Comparison of ENCODE assay signal across 1 cellular context in the genomic region with DNA sequence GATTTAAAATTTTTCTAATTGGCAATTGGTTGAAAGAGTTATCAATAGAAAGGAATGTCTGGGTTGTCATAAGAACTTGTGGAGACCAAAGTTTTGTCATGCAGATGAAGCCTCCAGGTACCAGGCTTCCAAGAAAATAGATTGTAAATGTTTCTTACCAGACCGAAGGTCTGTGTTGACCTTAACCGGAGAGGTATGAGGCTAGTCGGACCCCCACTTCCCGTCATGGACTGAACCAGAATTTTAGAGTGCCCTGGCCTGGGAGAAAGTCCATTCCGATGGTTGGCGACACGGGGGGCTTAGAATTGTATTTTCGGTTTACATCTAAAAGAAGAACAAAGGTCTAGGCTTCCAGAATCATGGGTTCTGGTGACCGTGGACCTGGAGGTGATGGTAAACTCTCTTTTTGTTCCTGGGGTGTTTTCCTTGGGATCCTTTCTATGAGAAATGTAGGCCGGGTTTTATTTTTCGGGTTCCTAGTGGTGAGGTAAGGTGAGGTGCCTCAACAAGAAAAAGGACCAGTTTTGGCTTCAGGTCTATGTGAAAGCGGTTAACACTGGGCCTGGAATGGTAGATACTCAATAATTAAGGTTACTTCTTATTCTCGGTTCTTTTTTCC.
TF ChIP-seq lines count a peak whose summit lies in the region.

No MANE protein-coding gene starts in this region.

TF ChIP-seq in SK-N-SH treated with all-trans-retinoic acid at 6 μM for 48 hours, 23 proteins besides CTCF, POLR2A, EP300 and RAD21 (continued from another document):
- TF ChIP-seq TSHZ2 (CRISPR knock-in tag; IDR thresholded peaks at IDR 0.05), result no peak
